Comparison of ENCODE assay signal across 1 cellular context in the genomic region with DNA sequence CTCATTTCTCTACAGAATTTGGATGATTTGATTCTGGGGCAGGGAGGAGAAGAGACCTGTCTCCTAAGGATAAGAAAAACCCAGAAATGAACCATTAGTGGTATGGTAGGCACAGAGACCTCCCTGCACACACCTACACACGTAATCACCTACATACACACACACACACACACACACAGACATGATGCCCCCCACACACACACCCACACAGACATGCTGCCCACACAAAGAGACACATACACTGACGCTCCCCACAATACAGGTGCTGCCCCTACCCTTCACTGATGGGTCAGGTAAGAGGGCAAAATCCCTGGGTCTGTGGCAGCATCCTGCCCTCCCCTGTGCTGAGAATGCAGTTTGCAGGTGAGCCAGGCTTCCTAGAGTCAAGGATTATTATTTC.
TF ChIP-seq lines count a peak whose summit lies in the region.

No MANE protein-coding gene starts in this region.

TF ChIP-seq in H1, 55 proteins besides CTCF, POLR2A, EP300 and RAD21:
- TF ChIP-seq PHF8 (conservative IDR thresholded peaks at IDR 0.05; ENCODE audit: low read depth, low read length) (no peak), HDAC6 (IDR thresholded peaks at IDR 0.05; ENCODE audit: low read depth, low read length) (no peak), TEAD4 (IDR thresholded peaks at IDR 0.05; ENCODE audit: low read depth, low read length) (no peak)
